In genomic region chr5:126056362-126056761, GRCh38 we compare ENCODE assay signal across 22 cellular contexts.
A peak's percentile ranks its signal among the peaks of the same experiment; 100 is the strongest.
DNase-seq lines count a peak whose midpoint lies in the region; ATAC-seq, FAIRE-seq and TF ChIP-seq lines count a peak whose summit lies in the region.
"Had no signal": no experiment of that assay in that cellular context is flagged by ENCODE, and none has a peak within 500 bp of the region (broad histone marks: within the 10 kb centered on the region; RNA-seq: fewer than 3 reads in every experiment).

No MANE protein-coding gene starts in this region.

- no peak for ATAC-seq in activated CD8-positive, alpha-beta T cell treated with anti-CD3 and anti-CD28 coated beads for 36 hours
- no peak for ATAC-seq in heart left ventricle
- ATAC-seq in left lung = no peak
- ATAC-seq: HCT116 had no signal

- H3K36me3 Mint-ChIP-seq in activated CD8-positive, alpha-beta T cell treated with anti-CD3 and anti-CD28 coated beads for 36 hours (ENCODE audit: low read depth) = no peaks in the 10 kb centered on the region

- no peak overlapping the region for H3K4me2 ChIP-seq in SK-N-SH
- H3K4me2 ChIP-seq: PC-9 had no signal

- H3K4me1 ChIP-seq in SK-N-SH (ENCODE audit: control insufficient read depth in 1 of 2, insufficient read depth in 2 of 2, low read depth in 1 of 2, low read length in 1 of 2) (peaks cover 0 to 24% of the 10 kb centered on the region in 2 experiments; a peak in 2 of 4 replicates), heart left ventricle (peaks cover 0 to 16% (median 0%) of the 10 kb centered on the region in 12 donors), left lung (no peaks in the 10 kb centered on the region)
- H3K4me1 ChIP-seq: Caco-2 had no signal

- no peaks in the 10 kb centered on the region for H3K4me1 Mint-ChIP-seq in activated CD8-positive, alpha-beta T cell treated with anti-CD3 and anti-CD28 coated beads for 36 hours (ENCODE audit: low read depth)

- H3K9me3 ChIP-seq in SK-N-SH (no peaks in the 10 kb centered on the region), heart left ventricle (peaks cover 0 to 9% (median 0%) of the 10 kb centered on the region in 12 donors), left lung (peaks cover 0 to 12% of the 10 kb centered on the region in 2 donors)
- H3K9me3 ChIP-seq: Caco-2 had no signal

- H3K9ac ChIP-seq in SK-N-SH = no peak overlapping the region
- H3K9ac ChIP-seq: GM23248 had no signal

- H3K4me3 Mint-ChIP-seq in activated CD8-positive, alpha-beta T cell treated with anti-CD3 and anti-CD28 coated beads for 36 hours = no peak overlapping the region
- H3K4me3 Mint-ChIP-seq: CD4-positive, alpha-beta T cell had no signal

- H4K20me1 ChIP-seq in SK-N-SH (ENCODE audit: insufficient read depth) = no peaks in the 10 kb centered on the region

- H3F3A ChIP-seq in SK-N-SH (replicated peaks; ENCODE audit: insufficient read depth) = no peaks in the 10 kb centered on the region

- TF ChIP-seq POLR2A in heart left ventricle (IDR thresholded peaks at IDR 0.05) = no peak

- no peaks in the 10 kb centered on the region for H3K27me3 Mint-ChIP-seq in activated CD8-positive, alpha-beta T cell treated with anti-CD3 and anti-CD28 coated beads for 36 hours
- H3K27me3 Mint-ChIP-seq: CD4-positive, alpha-beta T cell had no signal

- intact Hi-C loops in activated CD8-positive, alpha-beta T cell treated with anti-CD3 and anti-CD28 coated beads for 36 hours (cut with micrococcal nuclease) = no loop called here
- intact Hi-C loops in heart left ventricle (cut with DNase I) = no loop called here
- intact Hi-C loops in left lung (cut with DNase I) = no loop called here

- TF ChIP-seq CTCF in SK-N-SH (IDR thresholded peaks at IDR 0.05) (no peak), heart left ventricle (IDR thresholded peaks at IDR 0.05) (no peak), left lung (IDR thresholded peaks at IDR 0.05) (no peak)
- TF ChIP-seq CTCF in activated CD8-positive, alpha-beta T cell treated with anti-CD3 and anti-CD28 coated beads for 36 hours (IDR thresholded peaks at IDR 0.05) = no peak

- WGBS in SK-N-SH (ENCODE audit: low lambda C conversion rate) = 49% methylated on average over 2 of the region's 2 CpGs
- 79 to 90% (median 87%) methylated on average over 2 of the region's 2 CpGs for WGBS in heart left ventricle, 4 donors

- no peak overlapping the region for H3K27ac Mint-ChIP-seq in activated CD8-positive, alpha-beta T cell treated with anti-CD3 and anti-CD28 coated beads for 36 hours
- H3K27ac Mint-ChIP-seq: CD4-positive, alpha-beta T cell had no signal

- TF ChIP-seq RAD21 in SK-N-SH (IDR thresholded peaks at IDR 0.05; ENCODE audit: low read length) = peak; percentile 0; the same call in 1 of the 2 replicates

- CTCF ChIA-PET in SK-N-SH (lab: Yijun Ruan, JAX) = no interaction called here
- CTCF ChIA-PET in activated CD8-positive, alpha-beta T cell treated with anti-CD3 and anti-CD28 coated beads for 36 hours (lab: Charles Lee) = no interaction called here

- H3K27me3 ChIP-seq in SK-N-SH (ENCODE audit: insufficient read depth) (no peaks in the 10 kb centered on the region), heart left ventricle (no peaks in the 10 kb centered on the region), left lung (no peaks in the 10 kb centered on the region)

- peaks cover 6% of the 10 kb centered on the region for H3K9me3 Mint-ChIP-seq in activated CD8-positive, alpha-beta T cell treated with anti-CD3 and anti-CD28 coated beads for 36 hours

- H2AFZ ChIP-seq in SK-N-SH (ENCODE audit: low read depth) = no peak overlapping the region
- H2AFZ ChIP-seq: GM23248, PC-9 had no signal

- no peaks in the 10 kb centered on the region for H3K9me2 ChIP-seq in SK-N-SH

- FAIRE-seq in endometrium (lab: Jason Lieb, UNC) = peak; percentile 4
- FAIRE-seq: GM12891, HTR-8/SVneo had no signal

- no peak for DNase-seq in SK-N-SH
- peak; percentile 45 for DNase-seq in left kidney (ENCODE audit: low read depth, low spot score)
- no peak for DNase-seq in activated CD8-positive, alpha-beta T cell treated with anti-CD3 and anti-CD28 coated beads for 36 hours
- no peak for DNase-seq in NCI-H446 treated with DMSO at 0.1 percent for 48 hours (lab: John Stamatoyannopoulos, UW)
- DNase-seq in heart left ventricle = no peak
- DNase-seq in left lung = no peak
- DNase-seq: Caco-2; CD4-positive, alpha-beta T cell; GM23248; Karpas-422; NCI-H1048; NCI-H1417 treated with DMSO at 0.1 percent for 48 hours; NCI-H187 treated with DMSO at 0.1 percent for 48 hours; NCI-H2227 treated with DMSO at 0.1 percent for 48 hours; NCI-H510A treated with DMSO at 0.1 percent for 48 hours; PC-9; RPMI8226; SHP77 had no signal

- no peaks in the 10 kb centered on the region for H3K79me2 ChIP-seq in SK-N-SH (ENCODE audit: insufficient read depth)

- POLR2A ChIA-PET in SK-N-SH (lab: Yijun Ruan, JAX) = no interaction called here
- POLR2A ChIA-PET in activated CD8-positive, alpha-beta T cell treated with anti-CD3 and anti-CD28 coated beads for 36 hours (lab: Charles Lee) = no interaction called here

- TF ChIP-seq EP300 in SK-N-SH (IDR thresholded peaks at IDR 0.05; ENCODE audit: borderline replicate concordance in 1 of 2, low read depth in 1 of 2, low read length in 1 of 2) = peak in 1 of 2 experiments; percentile 80; a peak in 2 of 4 replicates

- no peaks in the 10 kb centered on the region for H3K36me3 ChIP-seq in SK-N-SH (replicated peaks in 1 of 2; ENCODE audit: control insufficient read depth in 1 of 2, insufficient read depth in 2 of 2, low read length in 1 of 2)
- H3K36me3 ChIP-seq in heart left ventricle = no peaks in the 10 kb centered on the region
- no peaks in the 10 kb centered on the region for H3K36me3 ChIP-seq in left lung

- H3K27ac ChIP-seq in SK-N-SH (ENCODE audit: low read depth in 2 of 2, low read length in 1 of 2) = peak overlapping the region in 1 of 2 experiments; percentile 95; a peak in 2 of 4 replicates
- no peak overlapping the region for H3K27ac ChIP-seq in heart left ventricle
- H3K27ac ChIP-seq in left lung = no peak overlapping the region
- H3K27ac ChIP-seq: GM23248, PC-9 had no signal

- H3K4me3 ChIP-seq in SK-N-SH (ENCODE audit: low read depth in 2 of 2, low read length in 1 of 2) (no peak overlapping the region), heart left ventricle (no peak overlapping the region), left lung (no peak overlapping the region)
- H3K4me3 ChIP-seq: GM23248, PC-9 had no signal

TF ChIP-seq in SK-N-SH, 30 proteins besides CTCF, POLR2A, EP300 and RAD21:
- TF ChIP-seq ZBTB33 (IDR thresholded peaks at IDR 0.05; ENCODE audit: borderline replicate concordance, low read depth) = no peak
- TF ChIP-seq TCF12 (IDR thresholded peaks at IDR 0.05) = peak; percentile 50
TF ChIP-seq in SK-N-SH: peak in this region for 1.
